Comparison of ENCODE assay signal across 17 cellular contexts in genomic region chr1:105416246-105416645, GRCh38.
A peak's percentile ranks its signal among the peaks of the same experiment; 100 is the strongest.
DNase-seq lines count a peak whose midpoint lies in the region; ATAC-seq and TF ChIP-seq lines count a peak whose summit lies in the region.
"Had no signal": no experiment of that assay in that cellular context is flagged by ENCODE, and none has a peak within 500 bp of the region (broad histone marks: within the 10 kb centered on the region; RNA-seq: fewer than 3 reads in every experiment).

No MANE protein-coding gene starts in this region.

- H3K4me3 Mint-ChIP-seq in WTC11: no peak overlapping the region
- H3K4me3 Mint-ChIP-seq: CD8-positive, alpha-beta memory T cell; H9; IgD-negative memory B cell had no signal

- H3K9me3 Mint-ChIP-seq in WTC11: peaks cover 57% of the 10 kb centered on the region

- H3K36me3 Mint-ChIP-seq in WTC11: peaks cover 41% of the 10 kb centered on the region
- H3K36me3 Mint-ChIP-seq: CD8-positive, alpha-beta memory T cell; IgD-negative memory B cell had no signal

- CTCF ChIA-PET in WTC11 (lab: Charles Lee): no interaction called here

- POLR2A ChIA-PET in WTC11 (lab: Charles Lee): no interaction called here

- DNase-seq in WTC11 (ENCODE audit: low spot score) (no peak), iPS DF 4.7 (ENCODE audit: extremely low read depth, low spot score) (peak; percentile 16), hypothalamus (lab: John Stamatoyannopoulos, UW) (no peak), NCI-H524 (lab: John Stamatoyannopoulos, UW) (no peak)
- DNase-seq: 8988T; AML-193; Caco-2; CD8-positive, alpha-beta memory T cell; DND-41; GDM1; GM23248; H9; KG1 had no signal

- H3K27me3 Mint-ChIP-seq in WTC11 (ENCODE audit: low read depth): no peaks in the 10 kb centered on the region
- H3K27me3 Mint-ChIP-seq: CD8-positive, alpha-beta memory T cell; IgD-negative memory B cell had no signal

- TF ChIP-seq CTCF in WTC11 (IDR thresholded peaks at IDR 0.05): no peak

- peaks cover 16% of the 10 kb centered on the region for H3K4me1 Mint-ChIP-seq in WTC11
- H3K4me1 Mint-ChIP-seq: CD8-positive, alpha-beta memory T cell; IgD-negative memory B cell had no signal

- H3K27ac Mint-ChIP-seq in WTC11: peak overlapping the region; percentile 46; the same call in 1 of the 2 replicates
- H3K27ac Mint-ChIP-seq: CD8-positive, alpha-beta memory T cell; IgD-negative memory B cell had no signal

- ATAC-seq in GM18868 (IDR thresholded peaks at IDR 0.05; ENCODE audit: unreplicated experiment) (peak; percentile 41), HG02852 (IDR thresholded peaks at IDR 0.05; ENCODE audit: unreplicated experiment) (peak; percentile 62), WTC11 (peak; percentile 78), HG02840 (IDR thresholded peaks at IDR 0.05; ENCODE audit: low FRiP score, unreplicated experiment) (no peak)

TF ChIP-seq in WTC11, 78 proteins besides CTCF, POLR2A, EP300 and RAD21:
- TF ChIP-seq STAT6 (CRISPR knock-in tag; conservative IDR thresholded peaks at IDR 0.05; ENCODE audit: low read depth) (no peak), ATF3 (CRISPR knock-in tag; conservative IDR thresholded peaks at IDR 0.05) (no peak), ESRRA (CRISPR knock-in tag; IDR thresholded peaks at IDR 0.05; ENCODE audit: borderline replicate concordance) (no peak)
